Comparison of ENCODE assay signal across 1 cellular context in the genomic region with DNA sequence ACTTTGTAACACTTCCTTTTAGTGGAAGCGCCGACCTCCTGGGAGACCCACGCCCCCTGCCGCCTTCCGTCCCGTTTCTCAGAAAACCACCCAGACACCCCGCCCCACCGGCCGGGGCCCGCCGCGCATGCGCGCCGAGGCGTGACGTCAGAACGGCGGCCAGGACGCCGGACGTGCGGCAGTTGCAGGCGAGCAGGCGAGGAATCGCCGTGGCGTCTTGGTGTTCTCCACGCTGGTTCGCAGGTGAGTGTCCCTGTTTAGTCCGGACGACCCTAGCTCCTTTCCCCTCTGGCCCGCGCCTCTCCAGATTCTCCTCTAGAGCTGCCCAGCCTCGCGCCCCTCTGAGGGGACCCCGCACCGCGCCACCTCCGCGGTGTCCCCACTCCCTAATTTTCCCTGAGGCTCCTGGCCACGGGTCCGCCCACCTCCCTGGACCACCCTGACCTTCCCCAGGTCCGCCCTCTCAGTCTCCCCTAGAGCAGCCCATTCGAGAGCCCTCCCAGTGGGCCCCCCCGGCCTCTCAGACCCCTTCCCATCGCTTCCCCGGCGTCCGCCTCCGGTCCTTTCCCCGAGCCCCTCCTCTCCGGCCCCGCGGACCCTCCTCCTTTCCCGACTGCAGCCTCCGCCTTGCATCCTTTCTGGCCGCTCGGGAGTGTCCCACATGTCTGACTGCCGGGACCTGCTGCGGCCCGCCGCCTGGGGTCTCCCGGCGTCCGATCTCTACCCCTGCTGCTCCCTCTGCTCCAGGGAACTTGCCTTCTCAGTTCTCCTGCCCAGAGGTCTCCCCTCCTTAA.
TF ChIP-seq lines count a peak whose summit lies in the region.

A gene with protein sequence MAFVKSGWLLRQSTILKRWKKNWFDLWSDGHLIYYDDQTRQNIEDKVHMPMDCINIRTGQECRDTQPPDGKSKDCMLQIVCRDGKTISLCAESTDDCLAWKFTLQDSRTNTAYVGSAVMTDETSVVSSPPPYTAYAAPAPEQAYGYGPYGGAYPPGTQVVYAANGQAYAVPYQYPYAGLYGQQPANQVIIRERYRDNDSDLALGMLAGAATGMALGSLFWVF (plus strand): TSS at position 181 of the 794 bp plus-strand sequence. CDS start 15,606 bp downstream, outside the sequence.

TF ChIP-seq in HepG2, 621 proteins besides CTCF, POLR2A, EP300 and RAD21 (continued from another document and continues in another):
- TF ChIP-seq, protein P1, sequence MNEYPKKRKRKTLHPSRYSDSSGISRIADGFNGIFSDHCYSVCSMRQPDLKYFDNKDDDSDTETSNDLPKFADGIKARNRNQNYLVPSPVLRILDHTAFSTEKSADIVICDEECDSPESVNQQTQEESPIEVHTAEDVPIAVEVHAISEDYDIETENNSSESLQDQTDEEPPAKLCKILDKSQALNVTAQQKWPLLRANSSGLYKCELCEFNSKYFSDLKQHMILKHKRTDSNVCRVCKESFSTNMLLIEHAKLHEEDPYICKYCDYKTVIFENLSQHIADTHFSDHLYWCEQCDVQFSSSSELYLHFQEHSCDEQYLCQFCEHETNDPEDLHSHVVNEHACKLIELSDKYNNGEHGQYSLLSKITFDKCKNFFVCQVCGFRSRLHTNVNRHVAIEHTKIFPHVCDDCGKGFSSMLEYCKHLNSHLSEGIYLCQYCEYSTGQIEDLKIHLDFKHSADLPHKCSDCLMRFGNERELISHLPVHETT (CRISPR knock-in tag; conservative IDR thresholded peaks at IDR 0.05): no peak; the same call in 1 of the 2 replicates
- TF ChIP-seq PAX8 (CRISPR knock-in tag; IDR thresholded peaks at IDR 0.05; ENCODE audit: borderline replicate concordance) (no peak; the same call in 1 of the 2 replicates), ZNF674 (CRISPR knock-in tag; IDR thresholded peaks at IDR 0.05; ENCODE audit: low read depth) (peak; percentile 88; the same call in 1 of the 2 replicates), ZNF567 (CRISPR knock-in tag; IDR thresholded peaks at IDR 0.05; ENCODE audit: borderline replicate concordance) (no peak), ZNF577 (CRISPR knock-in tag; IDR thresholded peaks at IDR 0.05; ENCODE audit: borderline replicate concordance, low read depth) (no peak), PTBP1 (IDR thresholded peaks at IDR 0.05; ENCODE audit: low read depth, low read length, poor library complexity, severe bottlenecking) (peak; percentile 15), ZNF546 (CRISPR knock-in tag; conservative IDR thresholded peaks at IDR 0.05) (0 out of 2 replicates have a peak, but pooled peaks have one; percentile 60), NCOA5 (CRISPR knock-in tag; IDR thresholded peaks at IDR 0.05) (no peak), ZNF430 (CRISPR knock-in tag; IDR thresholded peaks at IDR 0.05) (peak; percentile 63; the same call in 1 of the 2 replicates), ZNF256 (CRISPR knock-in tag; conservative IDR thresholded peaks at IDR 0.05) (no peak; the same call in 1 of the 2 replicates), ZBTB7A (CRISPR knock-in tag; IDR thresholded peaks at IDR 0.05) (peak; percentile 77; the same call in 1 of the 2 replicates), NFE2L1 (CRISPR knock-in tag; IDR thresholded peaks at IDR 0.05; ENCODE audit: borderline replicate concordance) (no peak), HOXA3 (CRISPR knock-in tag; IDR thresholded peaks at IDR 0.05) (peak; percentile 92), ZNF451 (CRISPR knock-in tag; IDR thresholded peaks at IDR 0.05) (peak; percentile 48; the same call in 1 of the 2 replicates), SMYD3 (CRISPR knock-in tag; IDR thresholded peaks at IDR 0.05) (no peak), ZNF460 (CRISPR knock-in tag; IDR thresholded peaks at IDR 0.05; ENCODE audit: borderline replicate concordance) (no peak), ZSCAN9 (CRISPR knock-in tag; IDR thresholded peaks at IDR 0.05; ENCODE audit: borderline replicate concordance) (no peak), ZNF496 (CRISPR knock-in tag; IDR thresholded peaks at IDR 0.05; ENCODE audit: insufficient replicate concordance) (no peak), KAT8 (CRISPR knock-in tag; IDR thresholded peaks at IDR 0.05) (peak; percentile 70), ZNF235 (CRISPR knock-in tag; IDR thresholded peaks at IDR 0.05; ENCODE audit: borderline replicate concordance) (no peak), ZNF225 (CRISPR knock-in tag; IDR thresholded peaks at IDR 0.05) (no peak), ATF7-NPFF (CRISPR knock-in tag; IDR thresholded peaks at IDR 0.05; ENCODE audit: low read depth) (0 out of 2 replicates have a peak, but pooled peaks have one; percentile 23), SRY (CRISPR knock-in tag; IDR thresholded peaks at IDR 0.05) (peak; percentile 56; the same call in 1 of the 2 replicates), CCAR2 (optimal IDR thresholded peaks at IDR 0.05; ENCODE audit: low read depth, low read length) (no peak), ZNF274 (CRISPR knock-in tag; IDR thresholded peaks at IDR 0.05) (no peak; the same call in 1 of the 2 replicates), TCF7 (IDR thresholded peaks at IDR 0.05; ENCODE audit: low read depth) (no peak), AKAP8 (CRISPR knock-in tag; IDR thresholded peaks at IDR 0.05) (no peak), KLF15 (CRISPR knock-in tag; IDR thresholded peaks at IDR 0.05; ENCODE audit: borderline replicate concordance) (no peak), BRD4 (CRISPR knock-in tag; IDR thresholded peaks at IDR 0.05) (no peak), ZFYVE20 (CRISPR knock-in tag; IDR thresholded peaks at IDR 0.05; ENCODE audit: borderline replicate concordance, low read depth) (no peak), ZNF883 (CRISPR knock-in tag; IDR thresholded peaks at IDR 0.05; ENCODE audit: not compliant biosample characterization) (peak; percentile 54), ARID2 (CRISPR knock-in tag; IDR thresholded peaks at IDR 0.05; ENCODE audit: borderline replicate concordance) (peak; percentile 67; the same call in 1 of the 2 replicates), ZNF563 (CRISPR knock-in tag; IDR thresholded peaks at IDR 0.05) (0 out of 2 replicates have a peak, but pooled peaks have one; percentile 46), PLRG1 (conservative IDR thresholded peaks at IDR 0.05) (no peak), ZFP62 (CRISPR knock-in tag; IDR thresholded peaks at IDR 0.05) (no peak), PITX1 (CRISPR knock-in tag; IDR thresholded peaks at IDR 0.05) (no peak; the same call in 1 of the 2 replicates), NPAS2 (CRISPR knock-in tag; IDR thresholded peaks at IDR 0.05; ENCODE audit: borderline replicate concordance) (no peak), ZNF547 (CRISPR knock-in tag; IDR thresholded peaks at IDR 0.05) (no peak; the same call in 1 of the 2 replicates), KAT2B (IDR thresholded peaks at IDR 0.05; ENCODE audit: borderline replicate concordance, low read depth, low read length) (no peak), HNF4A (CRISPR knock-in tag; IDR thresholded peaks at IDR 0.05) (no peak), GLI4 (CRISPR knock-in tag; IDR thresholded peaks at IDR 0.05; ENCODE audit: borderline replicate concordance) (0 out of 2 replicates have a peak, but pooled peaks have one; percentile 22), ZBTB20 (CRISPR knock-in tag; IDR thresholded peaks at IDR 0.05; ENCODE audit: borderline replicate concordance, low read depth) (no peak), ZNF326 (CRISPR knock-in tag; IDR thresholded peaks at IDR 0.05; ENCODE audit: borderline replicate concordance) (no peak)
- TF ChIP-seq, protein P2, sequence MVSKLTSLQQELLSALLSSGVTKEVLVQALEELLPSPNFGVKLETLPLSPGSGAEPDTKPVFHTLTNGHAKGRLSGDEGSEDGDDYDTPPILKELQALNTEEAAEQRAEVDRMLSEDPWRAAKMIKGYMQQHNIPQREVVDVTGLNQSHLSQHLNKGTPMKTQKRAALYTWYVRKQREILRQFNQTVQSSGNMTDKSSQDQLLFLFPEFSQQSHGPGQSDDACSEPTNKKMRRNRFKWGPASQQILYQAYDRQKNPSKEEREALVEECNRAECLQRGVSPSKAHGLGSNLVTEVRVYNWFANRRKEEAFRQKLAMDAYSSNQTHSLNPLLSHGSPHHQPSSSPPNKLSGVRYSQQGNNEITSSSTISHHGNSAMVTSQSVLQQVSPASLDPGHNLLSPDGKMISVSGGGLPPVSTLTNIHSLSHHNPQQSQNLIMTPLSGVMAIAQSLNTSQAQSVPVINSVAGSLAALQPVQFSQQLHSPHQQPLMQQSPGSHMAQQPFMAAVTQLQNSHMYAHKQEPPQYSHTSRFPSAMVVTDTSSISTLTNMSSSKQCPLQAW (CRISPR knock-in tag; IDR thresholded peaks at IDR 0.05): peak; percentile 41; the same call in 1 of the 2 replicates
- TF ChIP-seq, protein P3, sequence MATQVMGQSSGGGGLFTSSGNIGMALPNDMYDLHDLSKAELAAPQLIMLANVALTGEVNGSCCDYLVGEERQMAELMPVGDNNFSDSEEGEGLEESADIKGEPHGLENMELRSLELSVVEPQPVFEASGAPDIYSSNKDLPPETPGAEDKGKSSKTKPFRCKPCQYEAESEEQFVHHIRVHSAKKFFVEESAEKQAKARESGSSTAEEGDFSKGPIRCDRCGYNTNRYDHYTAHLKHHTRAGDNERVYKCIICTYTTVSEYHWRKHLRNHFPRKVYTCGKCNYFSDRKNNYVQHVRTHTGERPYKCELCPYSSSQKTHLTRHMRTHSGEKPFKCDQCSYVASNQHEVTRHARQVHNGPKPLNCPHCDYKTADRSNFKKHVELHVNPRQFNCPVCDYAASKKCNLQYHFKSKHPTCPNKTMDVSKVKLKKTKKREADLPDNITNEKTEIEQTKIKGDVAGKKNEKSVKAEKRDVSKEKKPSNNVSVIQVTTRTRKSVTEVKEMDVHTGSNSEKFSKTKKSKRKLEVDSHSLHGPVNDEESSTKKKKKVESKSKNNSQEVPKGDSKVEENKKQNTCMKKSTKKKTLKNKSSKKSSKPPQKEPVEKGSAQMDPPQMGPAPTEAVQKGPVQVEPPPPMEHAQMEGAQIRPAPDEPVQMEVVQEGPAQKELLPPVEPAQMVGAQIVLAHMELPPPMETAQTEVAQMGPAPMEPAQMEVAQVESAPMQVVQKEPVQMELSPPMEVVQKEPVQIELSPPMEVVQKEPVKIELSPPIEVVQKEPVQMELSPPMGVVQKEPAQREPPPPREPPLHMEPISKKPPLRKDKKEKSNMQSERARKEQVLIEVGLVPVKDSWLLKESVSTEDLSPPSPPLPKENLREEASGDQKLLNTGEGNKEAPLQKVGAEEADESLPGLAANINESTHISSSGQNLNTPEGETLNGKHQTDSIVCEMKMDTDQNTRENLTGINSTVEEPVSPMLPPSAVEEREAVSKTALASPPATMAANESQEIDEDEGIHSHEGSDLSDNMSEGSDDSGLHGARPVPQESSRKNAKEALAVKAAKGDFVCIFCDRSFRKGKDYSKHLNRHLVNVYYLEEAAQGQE (IDR thresholded peaks at IDR 0.05; ENCODE audit: borderline replicate concordance in 1 of 2, low read depth in 1 of 2, low read length in 2 of 2): peak in 1 of 2 experiments; percentile 34; a peak in 1 of 4 replicates
- TF ChIP-seq, protein P4, sequence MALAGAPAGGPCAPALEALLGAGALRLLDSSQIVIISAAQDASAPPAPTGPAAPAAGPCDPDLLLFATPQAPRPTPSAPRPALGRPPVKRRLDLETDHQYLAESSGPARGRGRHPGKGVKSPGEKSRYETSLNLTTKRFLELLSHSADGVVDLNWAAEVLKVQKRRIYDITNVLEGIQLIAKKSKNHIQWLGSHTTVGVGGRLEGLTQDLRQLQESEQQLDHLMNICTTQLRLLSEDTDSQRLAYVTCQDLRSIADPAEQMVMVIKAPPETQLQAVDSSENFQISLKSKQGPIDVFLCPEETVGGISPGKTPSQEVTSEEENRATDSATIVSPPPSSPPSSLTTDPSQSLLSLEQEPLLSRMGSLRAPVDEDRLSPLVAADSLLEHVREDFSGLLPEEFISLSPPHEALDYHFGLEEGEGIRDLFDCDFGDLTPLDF (CRISPR knock-in tag; IDR thresholded peaks at IDR 0.05): no peak
- TF ChIP-seq, protein P5, sequence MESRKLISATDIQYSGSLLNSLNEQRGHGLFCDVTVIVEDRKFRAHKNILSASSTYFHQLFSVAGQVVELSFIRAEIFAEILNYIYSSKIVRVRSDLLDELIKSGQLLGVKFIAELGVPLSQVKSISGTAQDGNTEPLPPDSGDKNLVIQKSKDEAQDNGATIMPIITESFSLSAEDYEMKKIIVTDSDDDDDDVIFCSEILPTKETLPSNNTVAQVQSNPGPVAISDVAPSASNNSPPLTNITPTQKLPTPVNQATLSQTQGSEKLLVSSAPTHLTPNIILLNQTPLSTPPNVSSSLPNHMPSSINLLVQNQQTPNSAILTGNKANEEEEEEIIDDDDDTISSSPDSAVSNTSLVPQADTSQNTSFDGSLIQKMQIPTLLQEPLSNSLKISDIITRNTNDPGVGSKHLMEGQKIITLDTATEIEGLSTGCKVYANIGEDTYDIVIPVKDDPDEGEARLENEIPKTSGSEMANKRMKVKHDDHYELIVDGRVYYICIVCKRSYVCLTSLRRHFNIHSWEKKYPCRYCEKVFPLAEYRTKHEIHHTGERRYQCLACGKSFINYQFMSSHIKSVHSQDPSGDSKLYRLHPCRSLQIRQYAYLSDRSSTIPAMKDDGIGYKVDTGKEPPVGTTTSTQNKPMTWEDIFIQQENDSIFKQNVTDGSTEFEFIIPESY (CRISPR knock-in tag; IDR thresholded peaks at IDR 0.05): no peak
- TF ChIP-seq, protein P6, sequence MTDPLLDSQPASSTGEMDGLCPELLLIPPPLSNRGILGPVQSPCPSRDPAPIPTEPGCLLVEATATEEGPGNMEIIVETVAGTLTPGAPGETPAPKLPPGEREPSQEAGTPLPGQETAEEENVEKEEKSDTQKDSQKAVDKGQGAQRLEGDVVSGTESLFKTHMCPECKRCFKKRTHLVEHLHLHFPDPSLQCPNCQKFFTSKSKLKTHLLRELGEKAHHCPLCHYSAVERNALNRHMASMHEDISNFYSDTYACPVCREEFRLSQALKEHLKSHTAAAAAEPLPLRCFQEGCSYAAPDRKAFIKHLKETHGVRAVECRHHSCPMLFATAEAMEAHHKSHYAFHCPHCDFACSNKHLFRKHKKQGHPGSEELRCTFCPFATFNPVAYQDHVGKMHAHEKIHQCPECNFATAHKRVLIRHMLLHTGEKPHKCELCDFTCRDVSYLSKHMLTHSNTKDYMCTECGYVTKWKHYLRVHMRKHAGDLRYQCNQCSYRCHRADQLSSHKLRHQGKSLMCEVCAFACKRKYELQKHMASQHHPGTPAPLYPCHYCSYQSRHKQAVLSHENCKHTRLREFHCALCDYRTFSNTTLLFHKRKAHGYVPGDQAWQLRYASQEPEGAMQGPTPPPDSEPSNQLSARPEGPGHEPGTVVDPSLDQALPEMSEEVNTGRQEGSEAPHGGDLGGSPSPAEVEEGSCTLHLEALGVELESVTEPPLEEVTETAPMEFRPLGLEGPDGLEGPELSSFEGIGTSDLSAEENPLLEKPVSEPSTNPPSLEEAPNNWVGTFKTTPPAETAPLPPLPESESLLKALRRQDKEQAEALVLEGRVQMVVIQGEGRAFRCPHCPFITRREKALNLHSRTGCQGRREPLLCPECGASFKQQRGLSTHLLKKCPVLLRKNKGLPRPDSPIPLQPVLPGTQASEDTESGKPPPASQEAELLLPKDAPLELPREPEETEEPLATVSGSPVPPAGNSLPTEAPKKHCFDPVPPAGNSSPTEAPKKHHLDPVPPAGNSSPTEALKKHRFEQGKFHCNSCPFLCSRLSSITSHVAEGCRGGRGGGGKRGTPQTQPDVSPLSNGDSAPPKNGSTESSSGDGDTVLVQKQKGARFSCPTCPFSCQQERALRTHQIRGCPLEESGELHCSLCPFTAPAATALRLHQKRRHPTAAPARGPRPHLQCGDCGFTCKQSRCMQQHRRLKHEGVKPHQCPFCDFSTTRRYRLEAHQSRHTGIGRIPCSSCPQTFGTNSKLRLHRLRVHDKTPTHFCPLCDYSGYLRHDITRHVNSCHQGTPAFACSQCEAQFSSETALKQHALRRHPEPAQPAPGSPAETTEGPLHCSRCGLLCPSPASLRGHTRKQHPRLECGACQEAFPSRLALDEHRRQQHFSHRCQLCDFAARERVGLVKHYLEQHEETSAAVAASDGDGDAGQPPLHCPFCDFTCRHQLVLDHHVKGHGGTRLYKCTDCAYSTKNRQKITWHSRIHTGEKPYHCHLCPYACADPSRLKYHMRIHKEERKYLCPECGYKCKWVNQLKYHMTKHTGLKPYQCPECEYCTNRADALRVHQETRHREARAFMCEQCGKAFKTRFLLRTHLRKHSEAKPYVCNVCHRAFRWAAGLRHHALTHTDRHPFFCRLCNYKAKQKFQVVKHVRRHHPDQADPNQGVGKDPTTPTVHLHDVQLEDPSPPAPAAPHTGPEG (CRISPR knock-in tag; IDR thresholded peaks at IDR 0.05): no peak
